In genomic region chr6:149039025-149039424, GRCh38 we compare ENCODE assay signal across 7 cellular contexts.
A peak's percentile ranks its signal among the peaks of the same experiment; 100 is the strongest.
DNase-seq lines count a peak whose midpoint lies in the region; ATAC-seq and TF ChIP-seq lines count a peak whose summit lies in the region.
"Not testable (repeated sequence)": the region's sequence is repeated elsewhere in the genome, so short reads cannot be mapped to it uniquely, and the experiment has no call there.

No MANE protein-coding gene starts in this region.

- not testable (repeated sequence) for H3K4me3 ChIP-seq in epithelial cell of esophagus (ENCODE audit: low read length)

- peak overlapping the region; percentile 79 for H3K27ac Mint-ChIP-seq in activated CD8-positive, alpha-beta memory T cell treated with anti-CD3 and anti-CD28 coated beads, Interleukin-2, amount 10 ng/mL, durations not matched to agents 7 days and 5 days

- H3K4me1 Mint-ChIP-seq in activated CD8-positive, alpha-beta memory T cell treated with anti-CD3 and anti-CD28 coated beads, Interleukin-2, amount 10 ng/mL, durations not matched to agents 7 days and 5 days, result peaks cover 50% of the 10 kb centered on the region

- TF ChIP-seq CTCF in epithelial cell of esophagus (IDR thresholded peaks at IDR 0.05; ENCODE audit: insufficient read depth, low read depth, low read length, missing control alignments), result not testable (repeated sequence)

- not testable (repeated sequence) for H3K36me3 Mint-ChIP-seq in activated CD8-positive, alpha-beta memory T cell treated with anti-CD3 and anti-CD28 coated beads, Interleukin-2, amount 10 ng/mL, durations not matched to agents 7 days and 5 days

- H3K27me3 Mint-ChIP-seq in activated CD8-positive, alpha-beta memory T cell treated with anti-CD3 and anti-CD28 coated beads, Interleukin-2, amount 10 ng/mL, durations not matched to agents 7 days and 5 days, result not testable (repeated sequence)

- ATAC-seq in GM21529 (IDR thresholded peaks at IDR 0.05; ENCODE audit: unreplicated experiment) (peak; percentile 41), HG03432 (IDR thresholded peaks at IDR 0.05; ENCODE audit: unreplicated experiment) (peak; percentile 71)
- ATAC-seq in activated CD8-positive, alpha-beta memory T cell treated with anti-CD3 and anti-CD28 coated beads, Interleukin-2, amount 10 ng/mL, durations not matched to agents 7 days and 5 days, result peak; percentile 53

- CTCF ChIA-PET in activated CD8-positive, alpha-beta memory T cell treated with anti-CD3 and anti-CD28 coated beads, Interleukin-2, amount 10 ng/mL, durations not matched to agents 7 days and 5 days (lab: Charles Lee), result interaction anchor here (1.3 to 1.7 kb wide), 2 partner anchors 10 to 26 kb away, joined by 3 to 6 read pairs; no protein-coding TSS in a partner anchor

- peak overlapping the region; percentile 34 for H3K4me3 Mint-ChIP-seq in activated CD8-positive, alpha-beta memory T cell treated with anti-CD3 and anti-CD28 coated beads, Interleukin-2, amount 10 ng/mL, durations not matched to agents 7 days and 5 days

- DNase-seq in activated CD4-positive, alpha-beta T cell treated with anti-CD3 and anti-CD28 coated beads for 48 hours, result peak; percentile 53
- DNase-seq in activated CD8-positive, alpha-beta memory T cell treated with anti-CD3 and anti-CD28 coated beads, Interleukin-2, amount 10 ng/mL, durations not matched to agents 7 days and 5 days, result not testable (repeated sequence)
- DNase-seq in activated T-helper 9 cell treated with anti-CD3 and anti-CD28 coated beads, Interleukin-2, amount 50 U/mL, for 16 hours (ENCODE audit: low read depth), result peak; percentile 12
- peak; percentile 25 for DNase-seq in epithelial cell of esophagus (ENCODE audit: low read depth)
- DNase-seq in stimulated activated CD4-positive, alpha-beta T cell treated with anti-CD3 and anti-CD28 coated beads, Interleukin-4, amount 100 ng/mL, for 24 hours, result peak; percentile 40

- H3K9me3 Mint-ChIP-seq in activated CD8-positive, alpha-beta memory T cell treated with anti-CD3 and anti-CD28 coated beads, Interleukin-2, amount 10 ng/mL, durations not matched to agents 7 days and 5 days (ENCODE audit: low read depth), result not testable (repeated sequence)
